In genomic region chr17:81727324-81728031, GRCh38 we compare ENCODE assay signal across 1 cellular context.
A peak's percentile ranks its signal among the peaks of the same experiment; 100 is the strongest.
TF ChIP-seq lines count a peak whose summit lies in the region.

No MANE protein-coding gene starts in this region.

TF ChIP-seq in HepG2, 621 proteins besides CTCF, POLR2A, EP300 and RAD21 (continued from another document and continues in another):
- peak; percentile 98 for TF ChIP-seq TFDP2 (CRISPR knock-in tag; IDR thresholded peaks at IDR 0.05)
- TF ChIP-seq ZNF446 (CRISPR knock-in tag; IDR thresholded peaks at IDR 0.05), result peak; percentile 85
- no peak for TF ChIP-seq SIN3B (IDR thresholded peaks at IDR 0.05; ENCODE audit: low read length)
- TF ChIP-seq ZNF292 (CRISPR knock-in tag; IDR thresholded peaks at IDR 0.05; ENCODE audit: borderline replicate concordance, low read depth), result peak; percentile 68; the same call in 1 of the 2 replicates
- TF ChIP-seq ATAD3A (CRISPR knock-in tag; IDR thresholded peaks at IDR 0.05), result peak; percentile 91; the same call in 1 of the 2 replicates
- TF ChIP-seq STAG1 (CRISPR knock-in tag; IDR thresholded peaks at IDR 0.05), result no peak
- TF ChIP-seq ZSCAN31 (CRISPR knock-in tag; IDR thresholded peaks at IDR 0.05; ENCODE audit: low read depth), result peak; percentile 97
- peak; percentile 92 for TF ChIP-seq ZKSCAN8 (CRISPR knock-in tag; IDR thresholded peaks at IDR 0.05; ENCODE audit: borderline replicate concordance)
- peak; percentile 93 for TF ChIP-seq ZNF296 (CRISPR knock-in tag; conservative IDR thresholded peaks at IDR 0.05)
- TF ChIP-seq TBX3 (IDR thresholded peaks at IDR 0.05; ENCODE audit: borderline replicate concordance), result no peak
- TF ChIP-seq ZNF546 (CRISPR knock-in tag; conservative IDR thresholded peaks at IDR 0.05), result peak; percentile 92
- TF ChIP-seq RBAK (CRISPR knock-in tag; IDR thresholded peaks at IDR 0.05), result peak; percentile 88
- no peak for TF ChIP-seq SNAPC5 (CRISPR knock-in tag; IDR thresholded peaks at IDR 0.05; ENCODE audit: borderline replicate concordance)
- TF ChIP-seq FIP1L1 (IDR thresholded peaks at IDR 0.05; ENCODE audit: borderline replicate concordance, insufficient read depth, low read depth, low read length), result no peak
- peak; percentile 96 for TF ChIP-seq ZNF678 (CRISPR knock-in tag; IDR thresholded peaks at IDR 0.05)
- TF ChIP-seq SALL2 (CRISPR knock-in tag; IDR thresholded peaks at IDR 0.05), result peak; percentile 88
- TF ChIP-seq ZNF512B (CRISPR knock-in tag; IDR thresholded peaks at IDR 0.05; ENCODE audit: borderline replicate concordance), result peak; percentile 94; the same call in 1 of the 2 replicates
- TF ChIP-seq ZNF597 (CRISPR knock-in tag; IDR thresholded peaks at IDR 0.05), result no peak
- TF ChIP-seq CENPX (CRISPR knock-in tag; IDR thresholded peaks at IDR 0.05), result no peak
- peak; percentile 86; the same call in 1 of the 2 replicates for TF ChIP-seq PRDM4 (CRISPR knock-in tag; IDR thresholded peaks at IDR 0.05; ENCODE audit: borderline replicate concordance)
- TF ChIP-seq ZFP41 (CRISPR knock-in tag; IDR thresholded peaks at IDR 0.05; ENCODE audit: borderline replicate concordance), result peak; percentile 98
- TF ChIP-seq ZNF879 (CRISPR knock-in tag; IDR thresholded peaks at IDR 0.05), result peak; percentile 98
- TF ChIP-seq ZSCAN25 (CRISPR knock-in tag; IDR thresholded peaks at IDR 0.05), result peak; percentile 88; the same call in 1 of the 2 replicates
- TF ChIP-seq ZNF713 (CRISPR knock-in tag; IDR thresholded peaks at IDR 0.05), result no peak
- TF ChIP-seq TEF (CRISPR knock-in tag; IDR thresholded peaks at IDR 0.05), result peak; percentile 96
- peak; percentile 96 for TF ChIP-seq HMGXB3 (CRISPR knock-in tag; IDR thresholded peaks at IDR 0.05; ENCODE audit: borderline replicate concordance)
- TF ChIP-seq GTF3A (CRISPR knock-in tag; conservative IDR thresholded peaks at IDR 0.05), result peak; percentile 72; the same call in 1 of the 2 replicates
- TF ChIP-seq ZNF441 (CRISPR knock-in tag; IDR thresholded peaks at IDR 0.05; ENCODE audit: borderline replicate concordance), result peak; percentile 95
- no peak for TF ChIP-seq HMGA1 (CRISPR knock-in tag; conservative IDR thresholded peaks at IDR 0.05)
- no peak for TF ChIP-seq TRAFD1 (CRISPR knock-in tag; IDR thresholded peaks at IDR 0.05; ENCODE audit: borderline replicate concordance)
- TF ChIP-seq ZNF354B (CRISPR knock-in tag; IDR thresholded peaks at IDR 0.05), result no peak
- TF ChIP-seq ZBTB34 (CRISPR knock-in tag; IDR thresholded peaks at IDR 0.05), result no peak
- peak; percentile 99 for TF ChIP-seq ZIK1 (CRISPR knock-in tag; IDR thresholded peaks at IDR 0.05; ENCODE audit: borderline replicate concordance, low read depth)
- TF ChIP-seq GMEB1 (CRISPR knock-in tag; IDR thresholded peaks at IDR 0.05; ENCODE audit: borderline replicate concordance), result peak; percentile 90
- peak; percentile 88 for TF ChIP-seq DMTF1 (CRISPR knock-in tag; IDR thresholded peaks at IDR 0.05)
- TF ChIP-seq XRCC5 (optimal IDR thresholded peaks at IDR 0.05; ENCODE audit: low read length), result peak; percentile 55
- peak; percentile 93 for TF ChIP-seq CBFB (CRISPR knock-in tag; IDR thresholded peaks at IDR 0.05)
- TF ChIP-seq NRL (CRISPR knock-in tag; IDR thresholded peaks at IDR 0.05; ENCODE audit: borderline replicate concordance), result peak; percentile 100
